In the genomic region with DNA sequence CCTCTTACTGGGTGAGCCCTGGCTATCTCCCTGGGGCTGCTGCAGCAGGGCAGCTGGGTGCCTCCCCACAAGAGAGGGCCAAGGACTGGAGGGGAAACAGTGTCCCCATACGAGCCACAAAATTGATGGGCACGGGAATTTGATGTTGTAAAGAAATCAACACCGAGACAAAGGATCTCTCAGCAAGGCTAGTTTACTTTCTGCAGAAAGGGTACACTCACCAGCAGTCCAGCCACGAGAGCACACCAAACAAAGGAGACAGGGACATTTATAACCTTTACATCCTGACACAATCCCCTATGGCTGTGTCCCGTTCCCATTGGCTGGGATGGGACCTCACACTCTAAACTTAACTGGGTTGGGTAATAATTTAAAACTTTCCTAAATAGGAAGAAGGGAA, we compare ENCODE assay signal across 13 cellular contexts. TPM values are rescaled to one million over a fixed set of nuclear protein-coding genes. Genes with fewer than 3 reads are reported as not detected.
DNase-seq lines count a peak whose midpoint lies in the region; ATAC-seq and TF ChIP-seq lines count a peak whose summit lies in the region.
"Had no signal": no experiment of that assay in that cellular context is flagged by ENCODE, and none has a peak within 500 bp of the region (broad histone marks: within the 10 kb centered on the region; RNA-seq: fewer than 3 reads in every experiment).

No MANE protein-coding gene starts in this region.

- peaks cover 6% of the 10 kb centered on the region for H3K4me1 Mint-ChIP-seq in endodermal cell

- no peak overlapping the region for H3K27ac Mint-ChIP-seq in endodermal cell
- H3K27ac Mint-ChIP-seq: GM23338 had no signal

- H3K27ac ChIP-seq in left ventricle myocardium inferior (replicated peaks) (peak overlapping the region; percentile 12), HEK293 (ENCODE audit: extremely low read depth, low read depth, low read length) (no peak overlapping the region), endodermal cell (ENCODE audit: low read depth, low read length) (no peak overlapping the region)
- H3K27ac ChIP-seq: BLaER1 had no signal

- no peaks in the 10 kb centered on the region for H3K27me3 Mint-ChIP-seq in endodermal cell (ENCODE audit: insufficient read depth)

- H3K27me3 ChIP-seq in left ventricle myocardium inferior (ENCODE audit: low read depth) (no peaks in the 10 kb centered on the region), endodermal cell (ENCODE audit: control insufficient read depth, insufficient read depth, low read length, poor library complexity, severe bottlenecking) (no peaks in the 10 kb centered on the region)
- H3K27me3 ChIP-seq: BLaER1 had no signal

- peaks cover 68% of the 10 kb centered on the region for H3K36me3 Mint-ChIP-seq in endodermal cell (ENCODE audit: low read depth)

- H3K9ac ChIP-seq in endodermal cell (ENCODE audit: extremely low read depth, low read length, poor library complexity, severe bottlenecking): no peak overlapping the region
- H3K9ac ChIP-seq: BLaER1 had no signal

- H3K4me3 Mint-ChIP-seq in endodermal cell: no peak overlapping the region
- H3K4me3 Mint-ChIP-seq: GM23338 had no signal

- DNase-seq in left ventricle myocardium inferior (no peak), left cardiac atrium (no peak), endodermal cell (no peak), activated gamma-delta T cell treated with Interleukin-2 at 50 U/mL for 16 hours (no peak), anterior cingulate cortex (lab: John Stamatoyannopoulos, UW) (no peak)
- no peak for DNase-seq in effector CD8-positive, alpha-beta T cell (lab: John Stamatoyannopoulos, UW)
- DNase-seq: 8988T, AML-193, DMS79, H7 had no signal

- no peak overlapping the region for H3K4me3 ChIP-seq in left ventricle myocardium inferior
- no peak overlapping the region for H3K4me3 ChIP-seq in HEK293 (ENCODE audit: low read depth, low read length)
- H3K4me3 ChIP-seq in endodermal cell (ENCODE audit: low read length): peak overlapping the region; percentile 57
- H3K4me3 ChIP-seq: BLaER1, GM23338 had no signal

- intact Hi-C loops in left ventricle myocardium inferior (cut with micrococcal nuclease): no loop called here
- intact Hi-C loops in left cardiac atrium (cut with DNase I): no loop called here

- H3K4me1 ChIP-seq in left ventricle myocardium inferior (peaks cover 49% of the 10 kb centered on the region), HEK293 (ENCODE audit: control insufficient read depth, insufficient read depth, low read length) (no peaks in the 10 kb centered on the region), endodermal cell (ENCODE audit: control insufficient read depth, insufficient read depth, low read length) (no peaks in the 10 kb centered on the region)
- H3K4me1 ChIP-seq: BLaER1 had no signal

- CTCF ChIA-PET in HEK293 (lab: Yijun Ruan, JAX): interaction anchor here (0.5 kb wide), 1 partner anchor 761 kb away, joined by 3 read pairs; no protein-coding TSS in a partner anchor

- TF ChIP-seq CTCF in left ventricle myocardium inferior (IDR thresholded peaks at IDR 0.05; ENCODE audit: borderline replicate concordance): no peak
- TF ChIP-seq CTCF in HEK293 (tag by site-specific recombination; IDR thresholded peaks at IDR 0.05): no peak
- TF ChIP-seq CTCF in endodermal cell (conservative IDR thresholded peaks at IDR 0.05): no peak

- WGBS in endodermal cell (ENCODE audit: insufficient coverage in 1 of 2, insufficient read length in 1 of 2), 2 experiments: 92 to 100% methylated on average over 2 to 5 of the region's 5 CpGs

- H3K36me3 ChIP-seq in left ventricle myocardium inferior: peaks cover 15% of the 10 kb centered on the region
- peaks cover 0 to 4% of the 10 kb centered on the region in 2 experiments; a peak in 1 of 3 replicates for H3K36me3 ChIP-seq in HEK293 (ENCODE audit: control insufficient read depth in 2 of 2, insufficient read depth in 1 of 2, low read length in 2 of 2)
- peaks cover 40% of the 10 kb centered on the region for H3K36me3 ChIP-seq in endodermal cell (ENCODE audit: control insufficient read depth, insufficient read depth, low read length)

- POLR2A ChIA-PET in HEK293 (lab: Yijun Ruan, JAX): no interaction called here

- ATAC-seq in left cardiac atrium: no peak
- ATAC-seq: GM23338 had no signal

- peaks cover 53% of the 10 kb centered on the region for H3K9me3 Mint-ChIP-seq in endodermal cell

- H3K9me3 ChIP-seq in left ventricle myocardium inferior (replicated peaks): peaks cover 20% of the 10 kb centered on the region
- H3K9me3 ChIP-seq in HEK293 (ENCODE audit: control insufficient read depth, insufficient read depth, low read depth, low read length): no peaks in the 10 kb centered on the region
- peaks cover 72% of the 10 kb centered on the region for H3K9me3 ChIP-seq in endodermal cell (ENCODE audit: control insufficient read depth, low read length)

TF ChIP-seq in HEK293, 187 proteins besides CTCF, POLR2A, EP300 and RAD21:
- TF ChIP-seq SETDB1 (IDR thresholded peaks at IDR 0.05; ENCODE audit: insufficient read length, low read length): peak; percentile 58
- no peak for TF ChIP-seq EGR2 (tag by site-specific recombination; IDR thresholded peaks at IDR 0.05; ENCODE audit: low read depth)
- TF ChIP-seq, protein P1, sequence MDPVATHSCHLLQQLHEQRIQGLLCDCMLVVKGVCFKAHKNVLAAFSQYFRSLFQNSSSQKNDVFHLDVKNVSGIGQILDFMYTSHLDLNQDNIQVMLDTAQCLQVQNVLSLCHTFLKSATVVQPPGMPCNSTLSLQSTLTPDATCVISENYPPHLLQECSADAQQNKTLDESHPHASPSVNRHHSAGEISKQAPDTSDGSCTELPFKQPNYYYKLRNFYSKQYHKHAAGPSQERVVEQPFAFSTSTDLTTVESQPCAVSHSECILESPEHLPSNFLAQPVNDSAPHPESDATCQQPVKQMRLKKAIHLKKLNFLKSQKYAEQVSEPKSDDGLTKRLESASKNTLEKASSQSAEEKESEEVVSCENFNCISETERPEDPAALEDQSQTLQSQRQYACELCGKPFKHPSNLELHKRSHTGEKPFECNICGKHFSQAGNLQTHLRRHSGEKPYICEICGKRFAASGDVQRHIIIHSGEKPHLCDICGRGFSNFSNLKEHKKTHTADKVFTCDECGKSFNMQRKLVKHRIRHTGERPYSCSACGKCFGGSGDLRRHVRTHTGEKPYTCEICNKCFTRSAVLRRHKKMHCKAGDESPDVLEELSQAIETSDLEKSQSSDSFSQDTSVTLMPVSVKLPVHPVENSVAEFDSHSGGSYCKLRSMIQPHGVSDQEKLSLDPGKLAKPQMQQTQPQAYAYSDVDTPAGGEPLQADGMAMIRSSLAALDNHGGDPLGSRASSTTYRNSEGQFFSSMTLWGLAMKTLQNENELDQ (tag by site-specific recombination; IDR thresholded peaks at IDR 0.05; ENCODE audit: low read depth): no peak
- TF ChIP-seq, protein P2, sequence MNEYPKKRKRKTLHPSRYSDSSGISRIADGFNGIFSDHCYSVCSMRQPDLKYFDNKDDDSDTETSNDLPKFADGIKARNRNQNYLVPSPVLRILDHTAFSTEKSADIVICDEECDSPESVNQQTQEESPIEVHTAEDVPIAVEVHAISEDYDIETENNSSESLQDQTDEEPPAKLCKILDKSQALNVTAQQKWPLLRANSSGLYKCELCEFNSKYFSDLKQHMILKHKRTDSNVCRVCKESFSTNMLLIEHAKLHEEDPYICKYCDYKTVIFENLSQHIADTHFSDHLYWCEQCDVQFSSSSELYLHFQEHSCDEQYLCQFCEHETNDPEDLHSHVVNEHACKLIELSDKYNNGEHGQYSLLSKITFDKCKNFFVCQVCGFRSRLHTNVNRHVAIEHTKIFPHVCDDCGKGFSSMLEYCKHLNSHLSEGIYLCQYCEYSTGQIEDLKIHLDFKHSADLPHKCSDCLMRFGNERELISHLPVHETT (tag by site-specific recombination; IDR thresholded peaks at IDR 0.05): no peak
- no peak for TF ChIP-seq ZNF292 (tag by site-specific recombination; IDR thresholded peaks at IDR 0.05; ENCODE audit: borderline replicate concordance, low read depth)
- no peak for TF ChIP-seq ZNF558 (tag by site-specific recombination; IDR thresholded peaks at IDR 0.05)
- no peak for TF ChIP-seq SALL2 (tag by site-specific recombination; IDR thresholded peaks at IDR 0.05; ENCODE audit: borderline replicate concordance)
- TF ChIP-seq ZNF555 (tag by site-specific recombination; conservative IDR thresholded peaks at IDR 0.05): no peak

RNA-seq across cellular contexts. Expression of gene METAP1, which starts 25.9 kb away (rescaled TPM):
- total RNA-seq in left ventricle myocardium inferior (50.8 TPM), left cardiac atrium (10 to 100 TPM; 38.0 to 50.0 TPM), endodermal cell (10 to 100 TPM; 51.0 to 53.0 TPM)
- polyA plus RNA-seq in endodermal cell (2013, experiment 1 of 2): 51.9 TPM
- polyA plus RNA-seq in endodermal cell (2013, experiment 2 of 2): 48.6 TPM
